26 cellular contexts compared by ENCODE assay signal in genomic region chr1:118485757-118486156, GRCh38.
A peak's percentile ranks its signal among the peaks of the same experiment; 100 is the strongest.
DNase-seq lines count a peak whose midpoint lies in the region; ATAC-seq, FAIRE-seq and TF ChIP-seq lines count a peak whose summit lies in the region.
"Had no signal": no experiment of that assay in that cellular context is flagged by ENCODE, and none has a peak within 500 bp of the region (broad histone marks: within the 10 kb centered on the region; RNA-seq: fewer than 3 reads in every experiment).

No MANE protein-coding gene starts in this region.

- POLR2A ChIA-PET in K562 (lab: Yijun Ruan, JAX) = no interaction called here

- H2BK20ac ChIP-seq in H9 (ENCODE audit: low read depth, low read length, poor library complexity, severe bottlenecking) = no peak overlapping the region

- no peak overlapping the region for H4K8ac ChIP-seq in H9 (replicated peaks; ENCODE audit: insufficient read length, low read depth, low read length)

- no peak overlapping the region for H3K23ac ChIP-seq in H9 (ENCODE audit: insufficient read length, low read depth, low read length)

- H3K27me3 ChIP-seq in H9 (ENCODE audit: insufficient read depth, low read length) (no peaks in the 10 kb centered on the region), K562 (ENCODE audit: control insufficient read depth in 2 of 2, insufficient read depth in 2 of 2, low read length in 2 of 2) (no peaks in the 10 kb centered on the region), neural progenitor cell (no peaks in the 10 kb centered on the region)
- H3K27me3 ChIP-seq: body of pancreas, esophagus muscularis mucosa, Peyer's patch, thyroid gland had no signal

- no peak overlapping the region for H2AK5ac ChIP-seq in H9 (ENCODE audit: insufficient read length, low read length)

- peaks cover 40 to 57% of the 10 kb centered on the region in 2 experiments for H3K4me1 Mint-ChIP-seq in H9
- H3K4me1 Mint-ChIP-seq in neural progenitor cell = peaks cover 10% of the 10 kb centered on the region
- no peaks in the 10 kb centered on the region for H3K4me1 Mint-ChIP-seq in natural killer cell
- H3K4me1 Mint-ChIP-seq: activated naive CD8-positive, alpha-beta T cell treated with anti-CD3 and anti-CD28 coated beads, Interleukin-2, amount 50 U/mL, for 24 hours; CD4-positive, CD25-positive, alpha-beta regulatory T cell; naive thymus-derived CD8-positive, alpha-beta T cell; T-helper 17 cell had no signal

- WGBS in H9 (ENCODE audit: extremely low coverage, insufficient read length, low lambda C conversion rate) = no CpG with 5 or more reads among the region's 1 CpG
- WGBS in K562 (ENCODE audit: insufficient coverage, low coverage, missing lambda C conversion rate) = 0% methylated on average over 1 of the region's 1 CpG

- no peak overlapping the region for H3K4me2 ChIP-seq in H9 (ENCODE audit: insufficient read depth, insufficient read length, low read length)
- H3K4me2 ChIP-seq in K562 (ENCODE audit: insufficient read depth, low read length) = no peak overlapping the region
- peak overlapping the region; percentile 58 for H3K4me2 ChIP-seq in neural progenitor cell
- H3K4me2 ChIP-seq: SK-N-SH had no signal

- CTCF ChIA-PET in K562 (lab: Yijun Ruan, JAX; ENCODE audit: low intra/inter-chr PET ratio) = no interaction called here

- no peak overlapping the region for H4K91ac ChIP-seq in H9 (ENCODE audit: insufficient read length, low read depth, low read length)

- no peaks in the 10 kb centered on the region for H3K79me2 ChIP-seq in H9 (ENCODE audit: insufficient read depth, low read length)
- no peaks in the 10 kb centered on the region for H3K79me2 ChIP-seq in K562 (ENCODE audit: control insufficient read depth, insufficient read depth, low read length)
- no peaks in the 10 kb centered on the region for H3K79me2 ChIP-seq in neural progenitor cell (ENCODE audit: low read depth)

- no peak overlapping the region for H3K4ac ChIP-seq in H9 (ENCODE audit: low read depth, low read length)

- no peak for TF ChIP-seq EP300 in K562 (IDR thresholded peaks at IDR 0.05; ENCODE audit: low read length)

- no peaks in the 10 kb centered on the region for H3K23me2 ChIP-seq in H9 (ENCODE audit: insufficient read length, low read depth, low read length, poor library complexity, severe bottlenecking)

- H3K36me3 Mint-ChIP-seq in H9 (ENCODE audit: insufficient read depth in 1 of 3, low read depth in 3 of 3) (no peaks in the 10 kb centered on the region), neural progenitor cell (no peaks in the 10 kb centered on the region), natural killer cell (no peaks in the 10 kb centered on the region)
- H3K36me3 Mint-ChIP-seq: CD4-positive, CD25-positive, alpha-beta regulatory T cell; naive thymus-derived CD8-positive, alpha-beta T cell had no signal

- no peak overlapping the region for H3K56ac ChIP-seq in H9 (ENCODE audit: insufficient read length, low read depth, low read length)

- H3K9ac ChIP-seq in H9 (ENCODE audit: extremely low read depth, insufficient read length, low read length) (no peak overlapping the region), K562 (ENCODE audit: insufficient read depth in 1 of 2, low read depth in 2 of 2, low read length in 2 of 2) (no peak overlapping the region), neural progenitor cell (no peak overlapping the region)
- H3K9ac ChIP-seq: SK-N-SH had no signal

- no peak for TF ChIP-seq RAD21 in K562 (CRISPR knock-in tag; conservative IDR thresholded peaks at IDR 0.05 in 1 of 2, IDR thresholded peaks at IDR 0.05 in 1 of 2)

- H4K20me1 ChIP-seq in H9 (ENCODE audit: control insufficient read depth, insufficient read depth, insufficient read length) (no peaks in the 10 kb centered on the region), K562 (replicated peaks; ENCODE audit: control insufficient read depth, insufficient read depth, low read length) (no peaks in the 10 kb centered on the region), neural progenitor cell (ENCODE audit: low read depth) (no peaks in the 10 kb centered on the region)

- H2AFZ ChIP-seq in H9 (ENCODE audit: low read length) (no peak overlapping the region), K562 (ENCODE audit: low read depth, low read length) (no peak overlapping the region), neural progenitor cell (replicated peaks) (peak overlapping the region; percentile 5)

- no peaks in the 10 kb centered on the region for H3K9me3 ChIP-seq in H9 (ENCODE audit: control insufficient read depth, low read depth, low read length)
- no peaks in the 10 kb centered on the region; the same call in 1 of the 2 replicates for H3K9me3 ChIP-seq in K562 (replicated peaks; ENCODE audit: control insufficient read depth, insufficient read depth, low read depth, low read length)
- H3K9me3 ChIP-seq in neural progenitor cell (ENCODE audit: low read depth) = no peaks in the 10 kb centered on the region
- H3K9me3 ChIP-seq: body of pancreas, esophagus muscularis mucosa, Peyer's patch, SK-N-SH, thyroid gland had no signal

- H2BK5ac ChIP-seq in H9 (ENCODE audit: insufficient read length, low read length) = no peak overlapping the region

- no peak overlapping the region for H2BK120ac ChIP-seq in H9 (ENCODE audit: low read depth, low read length, poor library complexity, severe bottlenecking)

- peaks cover 17% of the 10 kb centered on the region for H3K4me1 ChIP-seq in H9 (ENCODE audit: insufficient read depth, low read length)
- H3K4me1 ChIP-seq in K562 (replicated peaks in 1 of 2; ENCODE audit: control insufficient read depth in 2 of 2, insufficient read depth in 2 of 2, low read length in 2 of 2) = no peaks in the 10 kb centered on the region
- H3K4me1 ChIP-seq in neural progenitor cell = peaks cover 17% of the 10 kb centered on the region
- H3K4me1 ChIP-seq: body of pancreas, esophagus muscularis mucosa, Peyer's patch, thyroid gland had no signal

- H3K27ac ChIP-seq in H9 (ENCODE audit: insufficient read length, low read depth, low read length) (no peak overlapping the region), K562 (ENCODE audit: extremely low read depth, low read depth, low read length) (no peak overlapping the region), neural progenitor cell (no peak overlapping the region)
- H3K27ac ChIP-seq: body of pancreas, esophagus muscularis mucosa, Peyer's patch, thyroid gland had no signal

- ATAC-seq in K562 = no peak
- ATAC-seq in natural killer cell = no peak
- ATAC-seq in GM18868 (IDR thresholded peaks at IDR 0.05; ENCODE audit: unreplicated experiment) = no peak
- ATAC-seq: activated naive CD8-positive, alpha-beta T cell treated with anti-CD3 and anti-CD28 coated beads, Interleukin-2, amount 50 U/mL, for 24 hours; body of pancreas; left colon; naive thymus-derived CD8-positive, alpha-beta T cell; right cardiac atrium; T-helper 17 cell had no signal

- intact Hi-C loops in K562 (cut with micrococcal nuclease) (loop anchor here (2.0 kb wide), 1 partner anchor 21 kb away; no protein-coding TSS in a partner anchor), natural killer cell (cut with micrococcal nuclease) (no loop called here)

- H3K27me3 Mint-ChIP-seq in H9 (ENCODE audit: low read depth) = no peaks in the 10 kb centered on the region
- H3K27me3 Mint-ChIP-seq in neural progenitor cell (ENCODE audit: insufficient read depth, low read depth) = no peaks in the 10 kb centered on the region
- no peaks in the 10 kb centered on the region for H3K27me3 Mint-ChIP-seq in natural killer cell (ENCODE audit: low read depth in 2 of 2)
- H3K27me3 Mint-ChIP-seq: activated naive CD8-positive, alpha-beta T cell treated with anti-CD3 and anti-CD28 coated beads, Interleukin-2, amount 50 U/mL, for 24 hours; CD4-positive, CD25-positive, alpha-beta regulatory T cell; naive thymus-derived CD8-positive, alpha-beta T cell; stimulated activated naive CD8-positive, alpha-beta T cell treated with anti-CD3 and anti-CD28 coated beads, Interleukin-15, Interleukin-2, amounts not matched to agents 100 ng/mL and 50 ng/mL, for 24 hours; T-helper 17 cell had no signal

- H3K9me1 ChIP-seq in K562 (ENCODE audit: control insufficient read depth, insufficient read depth, low read length) = no peaks in the 10 kb centered on the region

- in situ Hi-C loops in K562 (cut with MboI) = no loop called here

- H3K9me3 Mint-ChIP-seq in H9 (no peaks in the 10 kb centered on the region; a peak in 1 of 5 replicates), neural progenitor cell (no peaks in the 10 kb centered on the region), natural killer cell (peaks cover 23 to 24% of the 10 kb centered on the region in 2 donors)

- no peak for FAIRE-seq in K562 (lab: Jason Lieb, UNC)
- FAIRE-seq: D721Med, frontal cortex, GM19239 had no signal

- no peak overlapping the region for H3K4me3 ChIP-seq in K562
- H3K4me3 ChIP-seq in neural progenitor cell = no peak overlapping the region
- H3K4me3 ChIP-seq: body of pancreas, esophagus muscularis mucosa, Peyer's patch, thyroid gland had no signal

- no TSS peak for BruUV-seq in K562 (replicated peaks; lab: Mats Ljungman, UMichigan)

- H3K27ac Mint-ChIP-seq in H9 (peak overlapping the region in 2 of 3 experiments; percentile 11 to 62; a peak in 3 of 7 replicates), neural progenitor cell (no peak overlapping the region), natural killer cell (no peak overlapping the region)
- H3K27ac Mint-ChIP-seq: activated naive CD8-positive, alpha-beta T cell treated with anti-CD3 and anti-CD28 coated beads, Interleukin-2, amount 50 U/mL, for 24 hours; CD4-positive, CD25-positive, alpha-beta regulatory T cell; naive thymus-derived CD8-positive, alpha-beta T cell; stimulated activated naive CD8-positive, alpha-beta T cell treated with anti-CD3 and anti-CD28 coated beads, Interleukin-15, Interleukin-2, amounts not matched to agents 100 ng/mL and 50 ng/mL, for 24 hours; T-helper 17 cell had no signal

- no peak overlapping the region for H3K4me3 Mint-ChIP-seq in H9
- H3K4me3 Mint-ChIP-seq in neural progenitor cell = no peak overlapping the region
- H3K4me3 Mint-ChIP-seq in natural killer cell = no peak overlapping the region
- H3K4me3 Mint-ChIP-seq: activated naive CD8-positive, alpha-beta T cell treated with anti-CD3 and anti-CD28 coated beads, Interleukin-2, amount 50 U/mL, for 24 hours; CD4-positive, CD25-positive, alpha-beta regulatory T cell; stimulated activated naive CD8-positive, alpha-beta T cell treated with anti-CD3 and anti-CD28 coated beads, Interleukin-15, Interleukin-2, amounts not matched to agents 100 ng/mL and 50 ng/mL, for 24 hours; T-helper 17 cell had no signal

- H3K36me3 ChIP-seq in K562 (ENCODE audit: control insufficient read depth, insufficient read depth, low read length) (no peaks in the 10 kb centered on the region), neural progenitor cell (no peaks in the 10 kb centered on the region)
- H3K36me3 ChIP-seq: esophagus muscularis mucosa, Peyer's patch, thyroid gland had no signal

- TF ChIP-seq CTCF in H9 (conservative IDR thresholded peaks at IDR 0.05) (no peak), K562 (IDR thresholded peaks at IDR 0.05 in 2 of 3, conservative IDR thresholded peaks at IDR 0.05 in 1 of 3; ENCODE audit: insufficient read depth in 2 of 3, low read depth in 1 of 3, low read length in 3 of 3) (no peak), neural progenitor cell (IDR thresholded peaks at IDR 0.05) (no peak), natural killer cell (IDR thresholded peaks at IDR 0.05) (no peak)

- no peak overlapping the region for H2BK12ac ChIP-seq in H9 (ENCODE audit: insufficient read length, low read depth, low read length)

- H2BK15ac ChIP-seq in H9 (ENCODE audit: low read depth, low read length) = no peak overlapping the region

- H3F3A ChIP-seq in neural progenitor cell (ENCODE audit: low read depth) = peaks cover 10% of the 10 kb centered on the region

- H3K18ac ChIP-seq in H9 (ENCODE audit: insufficient read length, low read depth, low read length) = no peak overlapping the region

- DNase-seq in H9 (no peak), NCI-H345 (lab: John Stamatoyannopoulos, UW) (peak; percentile 16), K562 (ENCODE audit: extremely low read depth in 1 of 4, low spot score in 3 of 4) (no peak), neural progenitor cell (ENCODE audit: low spot score) (no peak), natural killer cell (no peak), NCI-H2227 (lab: John Stamatoyannopoulos, UW; ENCODE audit: unreplicated experiment) (no peak)
- DNase-seq: activated effector memory CD4-positive, alpha-beta T cell treated with anti-CD3 and anti-CD28 coated beads, Interleukin-2, amount 50 U/mL, for 16 hours; activated naive CD8-positive, alpha-beta T cell treated with anti-CD3 and anti-CD28 coated beads, Interleukin-2, amount 50 U/mL, for 24 hours; body of pancreas; CD4-positive, CD25-positive, alpha-beta regulatory T cell; effector CD4-positive, alpha-beta T cell; KBM-7; left colon; naive thymus-derived CD8-positive, alpha-beta T cell; NCI-H1694 treated with DMSO at 0.1 percent for 48 hours; Peyer's patch; right cardiac atrium; SK-N-SH; T-helper 17 cell; thyroid gland had no signal

- no peak overlapping the region for H4K5ac ChIP-seq in H9 (ENCODE audit: insufficient read length, low read depth, low read length)

- no peak for TF ChIP-seq POLR2A in K562 (conservative IDR thresholded peaks at IDR 0.05)

- no peak overlapping the region for H3K14ac ChIP-seq in H9 (ENCODE audit: insufficient read depth, low read length)

- H3K79me1 ChIP-seq in H9 (ENCODE audit: insufficient read depth, low read depth, low read length, poor library complexity, severe bottlenecking) = no peaks in the 10 kb centered on the region

- H3T11ph ChIP-seq in H9 (ENCODE audit: low read length) = no peak overlapping the region

Comparison
In these comparisons a context has a peak if more than half of its experiments do, and no peak if none do; other contexts are left out.
1. H3K27ac Mint-ChIP-seq: peak in H9 (2 of 3); none in neural progenitor cell (single experiment) and natural killer cell (0 of 2).